Comparison of ENCODE assay signal across 9 cellular contexts in genomic region chr12:52007982-52008510, GRCh38. TPM values are rescaled to one million over a fixed set of nuclear protein-coding genes. Genes with fewer than 3 reads are reported as not detected.
DNase-seq lines count a peak whose midpoint lies in the region; ATAC-seq and TF ChIP-seq lines count a peak whose summit lies in the region.
"Had no signal": no experiment of that assay in that cellular context is flagged by ENCODE, and none has a peak within 500 bp of the region (broad histone marks: within the 10 kb centered on the region; RNA-seq: fewer than 3 reads in every experiment).

No MANE protein-coding gene starts in this region.

- H3K27me3 Mint-ChIP-seq in CD8-positive, alpha-beta memory T cell: peaks cover 5 to 11% of the 10 kb centered on the region in 2 donors
- H3K27me3 Mint-ChIP-seq in activated B cell treated with CpG ODN at 0.5 μM for 24 hours: no peaks in the 10 kb centered on the region

- 74 to 80% methylated on average over 5 of the region's 5 CpGs for WGBS in aorta, 2 donors

- peak overlapping the region; percentile 71 for H3K4me3 ChIP-seq in CD8-positive, alpha-beta memory T cell (ENCODE audit: low read length)
- peak overlapping the region; percentile 86 for H3K4me3 ChIP-seq in fibroblast of pulmonary artery (replicated peaks; ENCODE audit: low read depth, low read length)
- peak overlapping the region; percentile 71 for H3K4me3 ChIP-seq in rectal smooth muscle tissue (ENCODE audit: low read length)
- no peak overlapping the region for H3K4me3 ChIP-seq in aorta (ENCODE audit: low read length in 2 of 2)

- peaks cover 6% of the 10 kb centered on the region for H3K36me3 ChIP-seq in CD8-positive, alpha-beta memory T cell (ENCODE audit: insufficient read depth, low read length)
- H3K36me3 ChIP-seq in rectal smooth muscle tissue (ENCODE audit: control insufficient read depth, insufficient read depth, low read length) (peaks cover 5% of the 10 kb centered on the region), aorta (ENCODE audit: control insufficient read depth in 1 of 2, insufficient read depth in 2 of 2, low read length in 1 of 2) (no peaks in the 10 kb centered on the region)

- H3K27ac Mint-ChIP-seq in CD8-positive, alpha-beta memory T cell: peak overlapping the region; percentile 88 to 93 (median 92)
- peak overlapping the region; percentile 85 for H3K27ac Mint-ChIP-seq in activated B cell treated with CpG ODN at 0.5 μM for 24 hours

- H3K9me3 ChIP-seq in CD8-positive, alpha-beta memory T cell (ENCODE audit: low read length): no peaks in the 10 kb centered on the region
- no peaks in the 10 kb centered on the region for H3K9me3 ChIP-seq in aorta (ENCODE audit: control insufficient read depth, low read length)

- H3K27me3 ChIP-seq in CD8-positive, alpha-beta memory T cell (ENCODE audit: insufficient read depth, low read length, poor library complexity, severe bottlenecking): no peaks in the 10 kb centered on the region
- peaks cover 13% of the 10 kb centered on the region for H3K27me3 ChIP-seq in rectal smooth muscle tissue (ENCODE audit: control insufficient read depth, insufficient read depth, low read length)
- no peaks in the 10 kb centered on the region for H3K27me3 ChIP-seq in aorta (ENCODE audit: control insufficient read depth in 1 of 2, insufficient read depth in 2 of 2, low read length in 1 of 2)

- TF ChIP-seq CTCF in activated B cell treated with CpG ODN at 0.5 μM for 24 hours (IDR thresholded peaks at IDR 0.05) (no peak), fibroblast of pulmonary artery (IDR thresholded peaks at IDR 0.05; ENCODE audit: low read length, missing control alignments) (no peak)

- ATAC-seq in activated B cell treated with CpG ODN at 0.5 μM for 24 hours (ENCODE audit: low read depth) (no peak), aorta (ENCODE audit: low FRiP score) (no peak)

- H3K36me3 Mint-ChIP-seq in CD8-positive, alpha-beta memory T cell: peaks cover 0 to 23% (median 0%) of the 10 kb centered on the region in 3 donors
- H3K36me3 Mint-ChIP-seq in activated B cell treated with CpG ODN at 0.5 μM for 24 hours (ENCODE audit: low read depth): peaks cover 37% of the 10 kb centered on the region

- peak overlapping the region; percentile 89 to 95 (median 91) for H3K4me3 Mint-ChIP-seq in CD8-positive, alpha-beta memory T cell
- peak overlapping the region; percentile 94 for H3K4me3 Mint-ChIP-seq in activated B cell treated with CpG ODN at 0.5 μM for 24 hours

- intact Hi-C loops in activated B cell treated with CpG ODN at 0.5 μM for 24 hours (cut with micrococcal nuclease) (no loop called here), aorta (cut with DNase I) (no loop called here)

- CTCF ChIA-PET in CD8-positive, alpha-beta memory T cell (lab: Charles Lee): interaction anchor here (1.5 to 21.9 kb wide), 2 partner anchors 13 to 15 kb away, joined by 5 to 488 read pairs; no protein-coding TSS in a partner anchor
- CTCF ChIA-PET in activated B cell treated with CpG ODN at 0.5 μM for 24 hours (lab: Charles Lee): interaction anchor here (2.0 to 9.6 kb wide), 2 partner anchors 14 to 15 kb away, joined by 6 to 306 read pairs; no protein-coding TSS in a partner anchor

- H3K9ac ChIP-seq in rectal smooth muscle tissue (ENCODE audit: low read length): no peak overlapping the region

- peaks cover 13 to 24% (median 15%) of the 10 kb centered on the region in 3 donors for H3K4me1 Mint-ChIP-seq in CD8-positive, alpha-beta memory T cell
- H3K4me1 Mint-ChIP-seq in activated B cell treated with CpG ODN at 0.5 μM for 24 hours: peaks cover 44% of the 10 kb centered on the region

- no peak for DNase-seq in CD8-positive, alpha-beta memory T cell
- DNase-seq in activated B cell treated with CpG ODN at 0.5 μM for 24 hours (no peak), fibroblast of pulmonary artery (ENCODE audit: low read depth) (no peak), aorta (no peak), NCI-H2227 (lab: John Stamatoyannopoulos, UW; ENCODE audit: unreplicated experiment) (no peak), NCI-H345 treated with DMSO at 0.1 percent for 48 hours (lab: John Stamatoyannopoulos, UW; ENCODE audit: unreplicated experiment) (no peak), globus pallidus (ENCODE audit: low spot score) (no peak)
- DNase-seq: activated CD4-positive, CD25-positive, alpha-beta regulatory T cell had no signal

- POLR2A ChIA-PET in CD8-positive, alpha-beta memory T cell (lab: Charles Lee): interaction anchor here (0.6 to 2.5 kb wide), 4 partner anchors 15 to 43 kb away, joined by 3 to 10 read pairs (median 3); partner anchors contain the start of gene NR4A1
- POLR2A ChIA-PET in activated B cell treated with CpG ODN at 0.5 μM for 24 hours (lab: Charles Lee): interaction anchor here (0.6 to 10.6 kb wide), 5 partner anchors 15 to 1895 kb away, joined by 4 to 217 read pairs (median 18); partner anchors contain the start of gene NR4A1

- H3K9me3 Mint-ChIP-seq in CD8-positive, alpha-beta memory T cell: no peaks in the 10 kb centered on the region
- H3K9me3 Mint-ChIP-seq in activated B cell treated with CpG ODN at 0.5 μM for 24 hours: no peaks in the 10 kb centered on the region

- peaks cover 19% of the 10 kb centered on the region for H3K4me1 ChIP-seq in CD8-positive, alpha-beta memory T cell (ENCODE audit: insufficient read depth, low read length)
- H3K4me1 ChIP-seq in rectal smooth muscle tissue (ENCODE audit: control insufficient read depth, insufficient read depth, low read length): peaks cover 9% of the 10 kb centered on the region
- no peaks in the 10 kb centered on the region for H3K4me1 ChIP-seq in aorta (ENCODE audit: control insufficient read depth in 1 of 2, insufficient read depth in 2 of 2, low read length in 2 of 2)

- peak overlapping the region; percentile 67 for H3K27ac ChIP-seq in CD8-positive, alpha-beta memory T cell (ENCODE audit: low read depth, low read length)
- H3K27ac ChIP-seq in rectal smooth muscle tissue (ENCODE audit: low read depth, low read length) (peak overlapping the region; percentile 70), aorta (ENCODE audit: low read depth in 1 of 2, low read length in 2 of 2) (no peak overlapping the region)

RNA-seq across cellular contexts. Expression of gene TAMALIN, which starts 1.3 kb away (rescaled TPM):
- total RNA-seq in CD8-positive, alpha-beta memory T cell: 1 to 10 TPM; 7.3 to 8.4 TPM
- polyA plus RNA-seq in CD8-positive, alpha-beta memory T cell: 1.4 TPM
- 47.6 and 52.8 TPM in 2 replicates for total RNA-seq in activated B cell treated with CpG ODN at 0.5 μM for 24 hours
- total RNA-seq in aorta: 100 to 1,000 TPM in 1 of 2 donors, 10 to 100 TPM in 1; 64.2 to 129 TPM
- 10 to 100 TPM in 1 of 2 donors, 1 to 10 TPM in 1; 7.1 to 13.8 TPM for polyA plus RNA-seq in aorta

RNA-seq across cellular contexts. Expression of gene NR4A1, which starts 43.2 kb away (rescaled TPM):
- total RNA-seq in CD8-positive, alpha-beta memory T cell: 10 to 100 TPM; 20.4 to 23.4 TPM
- polyA plus RNA-seq in CD8-positive, alpha-beta memory T cell: 0.84 TPM
- total RNA-seq in activated B cell treated with CpG ODN at 0.5 μM for 24 hours (18.8 and 24.2 TPM in 2 replicates), aorta (100 to 1,000 TPM; 175 to 677 TPM)
- polyA plus RNA-seq in aorta: 100 to 1,000 TPM in 1 of 2 donors, 10 to 100 TPM in 1; 48.2 to 392 TPM

RNA-seq across cellular contexts. Expression of gene ACVR1B, which starts 56.5 kb away (rescaled TPM):
- 1 to 10 TPM; 7.8 to 8.7 TPM for total RNA-seq in CD8-positive, alpha-beta memory T cell
- polyA plus RNA-seq in CD8-positive, alpha-beta memory T cell: 1.3 TPM
- total RNA-seq in activated B cell treated with CpG ODN at 0.5 μM for 24 hours (7.8 and 10.0 TPM in 2 replicates), aorta (10 to 100 TPM; 24.0 to 24.5 TPM)
- polyA plus RNA-seq in aorta: 1 to 10 TPM; 2.3 to 6.9 TPM

Comparison
In these comparisons a context has a peak if more than half of its experiments do, and no peak if none do; other contexts are left out.
1. H3K27ac ChIP-seq: peak in CD8-positive, alpha-beta memory T cell (single experiment) and rectal smooth muscle tissue (single experiment); none in aorta (0 of 2).
2. H3K4me3 ChIP-seq: peak in CD8-positive, alpha-beta memory T cell (single experiment), fibroblast of pulmonary artery (single experiment) and rectal smooth muscle tissue (single experiment); none in aorta (0 of 2).